1 cellular context compared by ENCODE assay signal in genomic region chr2:126657636-126658315, GRCh38.
TF ChIP-seq lines count a peak whose summit lies in the region.

No MANE protein-coding gene starts in this region.

TF ChIP-seq in K562, 482 proteins besides CTCF, POLR2A, EP300 and RAD21 (continued from another document and continues in another):
- TF ChIP-seq MYC (IDR thresholded peaks at IDR 0.05; ENCODE audit: low read depth, low read length) (no peak; the same call in 1 of the 2 replicates), MYC (CRISPR knock-in tag; IDR thresholded peaks at IDR 0.05; ENCODE audit: borderline replicate concordance, low read depth) (no peak), FOXK2 (conservative IDR thresholded peaks at IDR 0.05 in 1 of 2, IDR thresholded peaks at IDR 0.05 in 1 of 2; ENCODE audit: low read depth in 2 of 2) (no peak), HOMEZ (CRISPR knock-in tag; IDR thresholded peaks at IDR 0.05) (no peak), GATA2 (CRISPR knock-in tag; IDR thresholded peaks at IDR 0.05) (no peak), RAD51 (IDR thresholded peaks at IDR 0.05; ENCODE audit: borderline replicate concordance, low read depth) (peak; percentile 43; the same call in 1 of the 2 replicates), ZNF717 (CRISPR knock-in tag; IDR thresholded peaks at IDR 0.05) (no peak), ZNF311 (CRISPR knock-in tag; IDR thresholded peaks at IDR 0.05) (0 out of 2 replicates have a peak, but pooled peaks have one; percentile 17), ZZZ3 (IDR thresholded peaks at IDR 0.05) (no peak), HDAC1 (IDR thresholded peaks at IDR 0.05) (peak in 1 of 2 experiments; percentile 61; a peak in 2 of 4 replicates), CCNT2 (IDR thresholded peaks at IDR 0.05; ENCODE audit: borderline replicate concordance, extremely low read depth, insufficient read length, low read depth, low read length) (peak; percentile 51), GABPB2 (CRISPR knock-in tag; conservative IDR thresholded peaks at IDR 0.05) (no peak), EGR1 (conservative IDR thresholded peaks at IDR 0.05) (peak; percentile 50), RCOR1 (IDR thresholded peaks at IDR 0.05; ENCODE audit: borderline replicate concordance in 1 of 2, low read depth in 2 of 2, low read length in 2 of 2) (peak in 1 of 2 experiments; percentile 81; a peak in 2 of 4 replicates), ZNF277 (CRISPR knock-in tag; IDR thresholded peaks at IDR 0.05; ENCODE audit: borderline replicate concordance) (no peak), KLF16 (IDR thresholded peaks at IDR 0.05) (no peak), MEIS2 (IDR thresholded peaks at IDR 0.05; ENCODE audit: partially characterized antibody) (peak; percentile 98), POLR2H (tag; IDR thresholded peaks at IDR 0.05; ENCODE audit: low read depth) (0 out of 2 replicates have a peak, but pooled peaks have one; percentile 10), KLF13 (tag; IDR thresholded peaks at IDR 0.05; ENCODE audit: borderline replicate concordance, low read depth) (no peak), ZNF347 (CRISPR knock-in tag; IDR thresholded peaks at IDR 0.05; ENCODE audit: low read depth) (no peak), ZNF589 (CRISPR knock-in tag; IDR thresholded peaks at IDR 0.05; ENCODE audit: low read depth) (peak; percentile 86), HNRNPUL1 (IDR thresholded peaks at IDR 0.05; ENCODE audit: low read length) (no peak), E2F6 (IDR thresholded peaks at IDR 0.05; ENCODE audit: borderline replicate concordance in 1 of 2, extremely low read depth in 1 of 2, insufficient read depth in 1 of 2, insufficient read length in 1 of 2, low read depth in 1 of 2, low read length in 1 of 2, poor library complexity in 1 of 2, severe bottlenecking in 1 of 2) (peak in 1 of 2 experiments; percentile 29), SAP30 (IDR thresholded peaks at IDR 0.05; ENCODE audit: borderline replicate concordance, insufficient read depth, low read depth, low read length, poor library complexity, severe bottlenecking) (no peak), ATF1 (CRISPR knock-in tag; IDR thresholded peaks at IDR 0.05) (no peak), ATF1 (tag; IDR thresholded peaks at IDR 0.05) (peak; percentile 27; the same call in 1 of the 2 replicates), STAT5A (IDR thresholded peaks at IDR 0.05; ENCODE audit: borderline replicate concordance, low read length) (peak; percentile 26; the same call in 1 of the 2 replicates), TEAD4 (IDR thresholded peaks at IDR 0.05; ENCODE audit: low read length) (peak; percentile 38; the same call in 1 of the 2 replicates), TEAD4 (CRISPR knock-in tag; IDR thresholded peaks at IDR 0.05; ENCODE audit: borderline replicate concordance) (no peak), POLR2AphosphoS5 (IDR thresholded peaks at IDR 0.05; ENCODE audit: control insufficient read depth, insufficient read depth, low read depth, low read length) (peak; percentile 69), TFAM (CRISPR knock-in tag; conservative IDR thresholded peaks at IDR 0.05) (no peak)
- TF ChIP-seq, protein P1, sequence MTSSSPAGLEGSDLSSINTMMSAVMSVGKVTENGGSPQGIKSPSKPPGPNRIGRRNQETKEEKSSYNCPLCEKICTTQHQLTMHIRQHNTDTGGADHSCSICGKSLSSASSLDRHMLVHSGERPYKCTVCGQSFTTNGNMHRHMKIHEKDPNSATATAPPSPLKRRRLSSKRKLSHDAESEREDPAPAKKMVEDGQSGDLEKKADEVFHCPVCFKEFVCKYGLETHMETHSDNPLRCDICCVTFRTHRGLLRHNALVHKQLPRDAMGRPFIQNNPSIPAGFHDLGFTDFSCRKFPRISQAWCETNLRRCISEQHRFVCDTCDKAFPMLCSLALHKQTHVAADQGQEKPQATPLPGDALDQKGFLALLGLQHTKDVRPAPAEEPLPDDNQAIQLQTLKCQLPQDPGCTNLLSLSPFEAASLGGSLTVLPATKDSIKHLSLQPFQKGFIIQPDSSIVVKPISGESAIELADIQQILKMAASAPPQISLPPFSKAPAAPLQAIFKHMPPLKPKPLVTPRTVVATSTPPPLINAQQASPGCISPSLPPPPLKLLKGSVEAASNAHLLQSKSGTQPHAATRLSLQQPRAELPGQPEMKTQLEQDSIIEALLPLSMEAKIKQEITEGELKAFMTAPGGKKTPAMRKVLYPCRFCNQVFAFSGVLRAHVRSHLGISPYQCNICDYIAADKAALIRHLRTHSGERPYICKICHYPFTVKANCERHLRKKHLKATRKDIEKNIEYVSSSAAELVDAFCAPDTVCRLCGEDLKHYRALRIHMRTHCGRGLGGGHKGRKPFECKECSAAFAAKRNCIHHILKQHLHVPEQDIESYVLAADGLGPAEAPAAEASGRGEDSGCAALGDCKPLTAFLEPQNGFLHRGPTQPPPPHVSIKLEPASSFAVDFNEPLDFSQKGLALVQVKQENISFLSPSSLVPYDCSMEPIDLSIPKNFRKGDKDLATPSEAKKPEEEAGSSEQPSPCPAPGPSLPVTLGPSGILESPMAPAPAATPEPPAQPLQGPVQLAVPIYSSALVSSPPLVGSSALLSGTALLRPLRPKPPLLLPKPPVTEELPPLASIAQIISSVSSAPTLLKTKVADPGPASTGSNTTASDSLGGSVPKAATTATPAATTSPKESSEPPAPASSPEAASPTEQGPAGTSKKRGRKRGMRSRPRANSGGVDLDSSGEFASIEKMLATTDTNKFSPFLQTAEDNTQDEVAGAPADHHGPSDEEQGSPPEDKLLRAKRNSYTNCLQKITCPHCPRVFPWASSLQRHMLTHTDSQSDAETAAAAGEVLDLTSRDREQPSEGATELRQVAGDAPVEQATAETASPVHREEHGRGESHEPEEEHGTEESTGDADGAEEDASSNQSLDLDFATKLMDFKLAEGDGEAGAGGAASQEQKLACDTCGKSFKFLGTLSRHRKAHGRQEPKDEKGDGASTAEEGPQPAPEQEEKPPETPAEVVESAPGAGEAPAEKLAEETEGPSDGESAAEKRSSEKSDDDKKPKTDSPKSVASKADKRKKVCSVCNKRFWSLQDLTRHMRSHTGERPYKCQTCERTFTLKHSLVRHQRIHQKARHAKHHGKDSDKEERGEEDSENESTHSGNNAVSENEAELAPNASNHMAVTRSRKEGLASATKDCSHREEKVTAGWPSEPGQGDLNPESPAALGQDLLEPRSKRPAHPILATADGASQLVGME (CRISPR knock-in tag; IDR thresholded peaks at IDR 0.05) = 0 out of 2 replicates have a peak, but pooled peaks have one; percentile 6
- TF ChIP-seq, protein P2, sequence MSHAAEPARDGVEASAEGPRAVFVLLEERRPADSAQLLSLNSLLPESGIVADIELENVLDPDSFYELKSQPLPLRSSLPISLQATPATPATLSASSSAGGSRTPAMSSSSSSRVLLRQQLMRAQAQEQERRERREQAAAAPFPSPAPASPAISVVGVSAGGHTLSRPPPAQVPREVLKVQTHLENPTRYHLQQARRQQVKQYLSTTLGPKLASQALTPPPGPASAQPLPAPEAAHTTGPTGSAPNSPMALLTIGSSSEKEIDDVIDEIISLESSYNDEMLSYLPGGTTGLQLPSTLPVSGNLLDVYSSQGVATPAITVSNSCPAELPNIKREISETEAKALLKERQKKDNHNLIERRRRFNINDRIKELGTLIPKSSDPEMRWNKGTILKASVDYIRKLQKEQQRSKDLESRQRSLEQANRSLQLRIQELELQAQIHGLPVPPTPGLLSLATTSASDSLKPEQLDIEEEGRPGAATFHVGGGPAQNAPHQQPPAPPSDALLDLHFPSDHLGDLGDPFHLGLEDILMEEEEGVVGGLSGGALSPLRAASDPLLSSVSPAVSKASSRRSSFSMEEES (CRISPR knock-in tag; IDR thresholded peaks at IDR 0.05) = peak; percentile 53
- TF ChIP-seq, protein P3, sequence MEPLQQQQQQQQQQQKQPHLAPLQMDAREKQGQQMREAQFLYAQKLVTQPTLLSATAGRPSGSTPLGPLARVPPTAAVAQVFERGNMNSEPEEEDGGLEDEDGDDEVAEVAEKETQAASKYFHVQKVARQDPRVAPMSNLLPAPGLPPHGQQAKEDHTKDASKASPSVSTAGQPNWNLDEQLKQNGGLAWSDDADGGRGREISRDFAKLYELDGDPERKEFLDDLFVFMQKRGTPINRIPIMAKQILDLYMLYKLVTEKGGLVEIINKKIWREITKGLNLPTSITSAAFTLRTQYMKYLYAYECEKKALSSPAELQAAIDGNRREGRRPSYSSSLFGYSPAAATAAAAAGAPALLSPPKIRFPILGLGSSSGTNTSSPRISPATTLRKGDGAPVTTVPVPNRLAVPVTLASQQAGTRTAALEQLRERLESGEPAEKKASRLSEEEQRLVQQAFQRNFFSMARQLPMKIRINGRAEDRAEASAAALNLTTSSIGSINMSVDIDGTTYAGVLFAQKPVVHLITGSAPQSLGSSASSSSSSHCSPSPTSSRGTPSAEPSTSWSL (CRISPR knock-in tag; IDR thresholded peaks at IDR 0.05; ENCODE audit: borderline replicate concordance) = no peak
- TF ChIP-seq, protein P4, sequence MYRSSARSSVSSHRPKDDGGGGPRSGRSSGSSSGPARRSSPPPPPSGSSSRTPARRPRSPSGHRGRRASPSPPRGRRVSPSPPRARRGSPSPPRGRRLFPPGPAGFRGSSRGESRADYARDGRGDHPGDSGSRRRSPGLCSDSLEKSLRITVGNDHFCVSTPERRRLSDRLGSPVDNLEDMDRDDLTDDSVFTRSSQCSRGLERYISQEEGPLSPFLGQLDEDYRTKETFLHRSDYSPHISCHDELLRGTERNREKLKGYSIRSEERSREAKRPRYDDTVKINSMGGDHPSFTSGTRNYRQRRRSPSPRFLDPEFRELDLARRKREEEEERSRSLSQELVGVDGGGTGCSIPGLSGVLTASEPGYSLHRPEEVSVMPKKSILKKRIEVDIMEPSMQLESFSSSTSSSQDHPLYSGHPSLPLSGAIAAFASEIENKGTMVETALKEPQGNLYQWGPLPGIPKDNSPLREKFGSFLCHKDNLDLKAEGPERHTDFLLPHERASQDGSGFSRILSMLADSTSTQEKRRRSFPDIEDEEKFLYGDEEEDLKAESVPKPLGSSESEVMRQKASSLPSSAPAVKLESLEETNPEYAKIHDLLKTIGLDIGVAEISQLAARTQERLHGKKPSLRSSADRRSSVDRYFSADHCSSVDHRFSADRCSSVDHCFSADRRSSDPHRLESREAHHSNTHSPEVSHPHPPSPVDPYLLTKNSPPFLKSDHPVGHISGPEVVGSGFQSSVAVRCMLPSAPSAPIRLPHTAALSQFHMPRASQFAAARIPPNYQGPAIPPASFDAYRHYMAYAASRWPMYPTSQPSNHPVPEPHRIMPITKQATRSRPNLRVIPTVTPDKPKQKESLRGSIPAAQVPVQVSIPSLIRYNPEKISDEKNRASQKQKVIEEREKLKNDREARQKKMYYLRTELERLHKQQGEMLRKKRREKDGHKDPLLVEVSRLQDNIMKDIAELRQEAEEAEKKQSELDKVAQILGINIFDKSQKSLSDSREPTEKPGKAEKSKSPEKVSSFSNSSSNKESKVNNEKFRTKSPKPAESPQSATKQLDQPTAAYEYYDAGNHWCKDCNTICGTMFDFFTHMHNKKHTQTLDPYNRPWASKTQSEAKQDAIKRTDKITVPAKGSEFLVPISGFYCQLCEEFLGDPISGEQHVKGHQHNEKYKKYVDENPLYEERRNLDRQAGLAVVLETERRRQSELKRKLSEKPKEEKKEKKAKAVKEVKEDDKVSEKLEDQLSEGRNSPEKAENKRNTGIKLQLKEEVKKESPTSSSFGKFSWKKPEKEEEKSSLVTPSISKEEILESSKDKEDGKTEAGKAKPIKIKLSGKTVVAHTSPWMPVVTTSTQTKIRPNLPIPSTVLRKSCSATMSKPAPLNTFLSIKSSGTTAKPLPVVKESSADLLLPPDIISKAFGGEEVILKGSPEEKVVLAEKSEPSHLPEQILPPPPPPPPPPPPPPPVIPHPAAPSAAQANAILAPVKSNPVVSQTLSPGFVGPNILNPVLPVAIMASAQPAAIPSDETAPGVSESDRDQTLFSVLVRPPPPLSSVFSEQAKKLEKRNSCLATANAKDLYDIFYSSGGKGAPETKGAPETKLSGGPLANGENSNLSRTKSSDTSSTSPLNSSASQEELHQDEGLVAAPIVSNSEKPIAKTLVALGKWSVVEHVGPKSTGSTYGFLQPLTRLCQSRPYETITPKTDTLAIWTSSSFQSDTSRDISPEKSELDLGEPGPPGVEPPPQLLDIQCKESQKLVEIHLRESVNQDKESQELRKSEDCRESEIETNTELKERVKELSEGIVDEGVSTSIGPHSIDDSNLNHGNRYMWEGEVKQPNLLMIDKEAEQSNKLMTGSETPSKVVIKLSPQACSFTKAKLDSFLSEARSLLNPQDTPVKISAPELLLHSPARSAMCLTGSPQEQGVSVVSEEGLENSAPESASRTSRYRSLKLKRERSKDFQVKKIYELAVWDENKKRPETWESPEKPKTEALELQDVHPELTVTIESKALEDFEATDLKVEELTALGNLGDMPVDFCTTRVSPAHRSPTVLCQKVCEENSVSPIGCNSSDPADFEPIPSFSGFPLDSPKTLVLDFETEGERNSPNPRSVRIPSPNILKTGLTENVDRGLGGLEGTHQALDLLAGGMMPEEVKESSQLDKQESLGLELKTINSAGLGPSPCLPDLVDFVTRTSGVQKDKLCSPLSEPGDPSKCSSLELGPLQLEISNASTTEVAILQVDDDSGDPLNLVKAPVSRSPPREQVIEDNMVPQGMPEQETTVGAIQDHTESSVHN (IDR thresholded peaks at IDR 0.05; ENCODE audit: borderline replicate concordance in 1 of 2, low read depth in 1 of 2) = 0 out of 4 replicates have a peak, but pooled peaks of 1 of the 2 experiments have one; percentile 32
